In the genomic region with DNA sequence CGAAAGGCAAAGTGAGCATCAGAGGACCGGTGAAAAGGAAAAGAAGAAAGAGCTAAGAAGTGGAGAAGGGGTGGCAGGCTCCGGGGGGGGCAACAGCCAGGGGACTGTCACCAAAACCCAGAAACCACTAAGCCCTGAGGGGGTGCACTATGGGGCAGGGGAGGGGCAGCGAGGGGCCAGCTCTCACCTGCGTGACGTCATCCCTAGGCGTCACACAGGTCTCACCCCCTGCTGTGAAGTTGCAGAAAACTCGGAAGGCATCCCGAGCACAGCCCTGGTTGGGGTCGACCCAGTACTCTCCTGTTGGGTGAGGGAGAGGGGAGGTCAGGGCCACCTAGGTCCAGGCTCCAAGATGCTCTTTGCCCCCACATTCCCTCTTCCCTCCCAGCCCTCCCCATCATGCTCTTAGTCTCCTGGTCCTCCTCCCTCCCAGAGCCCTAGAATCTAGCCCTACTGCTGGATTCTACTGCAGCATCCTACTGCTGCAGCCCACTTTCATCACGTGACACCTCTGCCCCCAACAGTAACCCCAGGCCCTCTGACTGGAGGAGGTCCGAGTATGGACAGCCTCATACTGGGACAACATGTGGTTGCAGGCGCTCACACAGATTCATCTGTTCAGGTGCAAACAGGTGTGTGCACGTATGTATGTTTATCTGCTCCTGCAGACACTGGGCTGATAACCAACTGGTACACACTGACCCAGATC, we compare ENCODE assay signal across 16 cellular contexts. TPM values are rescaled to one million over a fixed set of nuclear protein-coding genes. Genes with fewer than 3 reads are reported as not detected.
DNase-seq lines count a peak whose midpoint lies in the region; ATAC-seq, FAIRE-seq and TF ChIP-seq lines count a peak whose summit lies in the region.
"Had no signal": no experiment of that assay in that cellular context is flagged by ENCODE, and none has a peak within 500 bp of the region (broad histone marks: within the 10 kb centered on the region; RNA-seq: fewer than 3 reads in every experiment).

No MANE protein-coding gene starts in this region.

- peaks cover 10% of the 10 kb centered on the region in 2 donors for H3K4me1 Mint-ChIP-seq in natural killer cell treated with Interleukin-12 subunit alpha and Interleukin-12 subunit beta and Interleukin-15 and Interleukin-18, amount 100 ng/mL, for 72 hours (ENCODE audit: low read depth in 2 of 2)
- peaks cover 10 to 12% of the 10 kb centered on the region in 2 donors for H3K4me1 Mint-ChIP-seq in natural killer cell

- peaks cover 2 to 5% of the 10 kb centered on the region in 2 donors for H3K27me3 Mint-ChIP-seq in natural killer cell treated with Interleukin-12 subunit alpha and Interleukin-12 subunit beta and Interleukin-15 and Interleukin-18, amount 100 ng/mL, for 72 hours
- H3K27me3 Mint-ChIP-seq in natural killer cell (ENCODE audit: low read depth in 2 of 2), result peaks cover 0 to 9% of the 10 kb centered on the region in 2 donors

- ATAC-seq in natural killer cell treated with Interleukin-12 subunit alpha and Interleukin-12 subunit beta and Interleukin-15 and Interleukin-18, amount 100 ng/mL, for 72 hours, result no peak
- no peak for ATAC-seq in natural killer cell

- no peaks in the 10 kb centered on the region for H3K9me3 Mint-ChIP-seq in natural killer cell treated with Interleukin-12 subunit alpha and Interleukin-12 subunit beta and Interleukin-15 and Interleukin-18, amount 100 ng/mL, for 72 hours
- H3K9me3 Mint-ChIP-seq in natural killer cell, result no peaks in the 10 kb centered on the region

- no peak overlapping the region for H3K27ac ChIP-seq in effector memory CD4-positive, alpha-beta T cell (ENCODE audit: insufficient read depth, low read length, poor library complexity, severe bottlenecking)
- H3K27ac ChIP-seq: SJSA1 had no signal

- H3K4me1 ChIP-seq in effector memory CD4-positive, alpha-beta T cell (ENCODE audit: control insufficient read depth, insufficient read depth, low read length, poor library complexity, severe bottlenecking), result peaks cover 6% of the 10 kb centered on the region

- H3K4me3 Mint-ChIP-seq in natural killer cell treated with Interleukin-12 subunit alpha and Interleukin-12 subunit beta and Interleukin-15 and Interleukin-18, amount 100 ng/mL, for 72 hours, result no peak overlapping the region
- H3K4me3 Mint-ChIP-seq in natural killer cell, result no peak overlapping the region

- intact Hi-C loops in natural killer cell (cut with micrococcal nuclease), result no loop called here

- no peaks in the 10 kb centered on the region for H3K27me3 ChIP-seq in effector memory CD4-positive, alpha-beta T cell (replicated peaks; ENCODE audit: control insufficient read depth, insufficient read depth, low read length, poor library complexity, severe bottlenecking)
- H3K27me3 ChIP-seq: MG63, SJSA1 had no signal

- no peak overlapping the region for H3K27ac Mint-ChIP-seq in natural killer cell treated with Interleukin-12 subunit alpha and Interleukin-12 subunit beta and Interleukin-15 and Interleukin-18, amount 100 ng/mL, for 72 hours
- H3K27ac Mint-ChIP-seq in natural killer cell, result no peak overlapping the region

- no peak for TF ChIP-seq CTCF in natural killer cell (IDR thresholded peaks at IDR 0.05)

- H3K36me3 Mint-ChIP-seq in natural killer cell treated with Interleukin-12 subunit alpha and Interleukin-12 subunit beta and Interleukin-15 and Interleukin-18, amount 100 ng/mL, for 72 hours, result no peaks in the 10 kb centered on the region
- no peaks in the 10 kb centered on the region for H3K36me3 Mint-ChIP-seq in natural killer cell

- FAIRE-seq in urothelium cell line (lab: Jason Lieb, UNC), result no peak
- FAIRE-seq: GM12892 had no signal

- H3K4me3 ChIP-seq in effector memory CD4-positive, alpha-beta T cell (ENCODE audit: insufficient read depth, low read depth, low read length, poor library complexity, severe bottlenecking), result no peak overlapping the region
- H3K4me3 ChIP-seq: MG63, SJSA1 had no signal

- DNase-seq in natural killer cell treated with Interleukin-12 subunit alpha and Interleukin-12 subunit beta and Interleukin-15 and Interleukin-18, amount 100 ng/mL, for 72 hours (ENCODE audit: low spot score), result peak; percentile 13
- DNase-seq in natural killer cell, result no peak
- peak; percentile 29 for DNase-seq in islet precursor cell
- DNase-seq in urothelium cell line (ENCODE audit: low spot score), result no peak
- no peak for DNase-seq in effector memory CD4-positive, alpha-beta T cell
- DNase-seq in NOMO-1 (lab: John Stamatoyannopoulos, UW; ENCODE audit: unreplicated experiment in 2 of 2), result no peak
- DNase-seq: C1 segment of cervical spinal cord, GF-D8, GOT3, Karpas-422, MG63, NCI-H1092, NCI-H1694, NCI-H510A treated with DMSO at 0.1 percent for 48 hours had no signal

- H3K9me3 ChIP-seq in effector memory CD4-positive, alpha-beta T cell (ENCODE audit: control insufficient read depth, low read length), result no peaks in the 10 kb centered on the region
- H3K9me3 ChIP-seq: MG63, SJSA1 had no signal

- H3K36me3 ChIP-seq in effector memory CD4-positive, alpha-beta T cell (ENCODE audit: control insufficient read depth, insufficient read depth, low read length), result no peaks in the 10 kb centered on the region
- H3K36me3 ChIP-seq: MG63, SJSA1 had no signal

RNA-seq across cellular contexts. Expression of a gene that starts 27.4 kb away (rescaled TPM):
- total RNA-seq in natural killer cell treated with Interleukin-12 subunit alpha and Interleukin-12 subunit beta and Interleukin-15 and Interleukin-18, amount 100 ng/mL, for 72 hours, result 1 to 10 TPM; 1.1 to 1.3 TPM
- total RNA-seq in natural killer cell, result 1 to 10 TPM in 1 of 3 donors, under 1 TPM in 2; 0.93 to 2.0 (median 0.94) TPM

RNA-seq across cellular contexts. Expression of a gene that starts 35.6 kb away (rescaled TPM):
- total RNA-seq in natural killer cell treated with Interleukin-12 subunit alpha and Interleukin-12 subunit beta and Interleukin-15 and Interleukin-18, amount 100 ng/mL, for 72 hours, result 10 to 100 TPM; 43.9 to 50.4 TPM
- 10 to 100 TPM; 72.3 to 96.4 (median 73.9) TPM for total RNA-seq in natural killer cell

RNA-seq across cellular contexts. Expression of a gene that starts 35.8 kb away (rescaled TPM):
- 100 to 1,000 TPM in 1 of 2 donors, 10 to 100 TPM in 1; 91.5 to 102 TPM for total RNA-seq in natural killer cell treated with Interleukin-12 subunit alpha and Interleukin-12 subunit beta and Interleukin-15 and Interleukin-18, amount 100 ng/mL, for 72 hours
- total RNA-seq in natural killer cell, result 10 to 100 TPM; 38.9 to 45.7 (median 45.6) TPM

RNA-seq across cellular contexts. Expression of a gene that starts 39.6 kb away (rescaled TPM):
- 1 to 10 TPM; 3.3 to 6.2 TPM for total RNA-seq in natural killer cell treated with Interleukin-12 subunit alpha and Interleukin-12 subunit beta and Interleukin-15 and Interleukin-18, amount 100 ng/mL, for 72 hours
- 1 to 10 TPM; 5.4 to 7.7 (median 6.8) TPM for total RNA-seq in natural killer cell

RNA-seq across cellular contexts. Expression of a gene that starts 43.5 kb away (rescaled TPM):
- total RNA-seq in natural killer cell treated with Interleukin-12 subunit alpha and Interleukin-12 subunit beta and Interleukin-15 and Interleukin-18, amount 100 ng/mL, for 72 hours, result 10 to 100 TPM; 31.1 to 35.5 TPM
- total RNA-seq in natural killer cell, result 10 to 100 TPM; 34.5 to 40.3 (median 36.5) TPM

Comparison
In these comparisons a context has a peak if more than half of its experiments do, and no peak if none do; other contexts are left out.
1. DNase-seq: peak in natural killer cell treated with Interleukin-12 subunit alpha and Interleukin-12 subunit beta and Interleukin-15 and Interleukin-18, amount 100 ng/mL, for 72 hours (single experiment) and islet precursor cell (single experiment); none in natural killer cell (single experiment), urothelium cell line (single experiment), effector memory CD4-positive, alpha-beta T cell (0 of 3) and NOMO-1 (0 of 2).